ENCODE assay signal across 1 cellular context in genomic region chr17:48795444-48796162, GRCh38.
TF ChIP-seq lines count a peak whose summit lies in the region.

No MANE protein-coding gene starts in this region.

TF ChIP-seq in SK-N-SH, 30 proteins besides CTCF, POLR2A, EP300 and RAD21 (continued from another document):
- peak; percentile 97 for TF ChIP-seq MAX (IDR thresholded peaks at IDR 0.05; ENCODE audit: low read depth)
- peak; percentile 43; the same call in 1 of the 2 replicates for TF ChIP-seq SIN3A (IDR thresholded peaks at IDR 0.05; ENCODE audit: borderline replicate concordance, low read depth, low read length)
- no peak; the same call in 1 of the 2 replicates for TF ChIP-seq YY1 (IDR thresholded peaks at IDR 0.05; ENCODE audit: low read depth)
- no peak for TF ChIP-seq REST (IDR thresholded peaks at IDR 0.05; ENCODE audit: low read depth, low read length)
- TF ChIP-seq RCOR1 (IDR thresholded peaks at IDR 0.05; ENCODE audit: low read length), result no peak
- no peak for TF ChIP-seq MEF2A (IDR thresholded peaks at IDR 0.05; ENCODE audit: borderline replicate concordance, low read depth)
- no peak for TF ChIP-seq FOXJ3 (CRISPR knock-in tag; IDR thresholded peaks at IDR 0.05)
- no peak for TF ChIP-seq FOXM1 (IDR thresholded peaks at IDR 0.05; ENCODE audit: low read depth)
- TF ChIP-seq POLR2AphosphoS5 (IDR thresholded peaks at IDR 0.05; ENCODE audit: low read depth, low read length), result no peak; the same call in 1 of the 2 replicates
- no peak for TF ChIP-seq NRF1 (IDR thresholded peaks at IDR 0.05; ENCODE audit: low read depth, low read length)
- TF ChIP-seq FOSL2 (IDR thresholded peaks at IDR 0.05; ENCODE audit: borderline replicate concordance, low read depth), result peak; percentile 72; the same call in 1 of the 2 replicates
- TF ChIP-seq USF1 (IDR thresholded peaks at IDR 0.05; ENCODE audit: borderline replicate concordance, low read depth), result no peak; the same call in 1 of the 2 replicates
- no peak for TF ChIP-seq GATA2 (CRISPR knock-in tag; IDR thresholded peaks at IDR 0.05)
- no peak for TF ChIP-seq ZBTB33 (IDR thresholded peaks at IDR 0.05; ENCODE audit: borderline replicate concordance, low read depth)
- TF ChIP-seq MXI1 (IDR thresholded peaks at IDR 0.05; ENCODE audit: low read depth, low read length), result no peak
- peak; percentile 47; the same call in 1 of the 2 replicates for TF ChIP-seq NFIC (IDR thresholded peaks at IDR 0.05; ENCODE audit: borderline replicate concordance)
- peak; percentile 76; the same call in 1 of the 2 replicates for TF ChIP-seq TCF12 (IDR thresholded peaks at IDR 0.05)
- peak; percentile 48; the same call in 1 of the 2 replicates for TF ChIP-seq TEAD4 (IDR thresholded peaks at IDR 0.05; ENCODE audit: borderline replicate concordance, insufficient read depth)
- TF ChIP-seq USF2 (IDR thresholded peaks at IDR 0.05; ENCODE audit: borderline replicate concordance, low read depth, low read length), result no peak
